18 cellular contexts compared by ENCODE assay signal in genomic region chr22:42544686-42545085, GRCh38. TPM values are rescaled to one million over a fixed set of nuclear protein-coding genes. Genes with fewer than 3 reads are reported as not detected.
DNase-seq lines count a peak whose midpoint lies in the region; TF ChIP-seq lines count a peak whose summit lies in the region.
"Had no signal": no experiment of that assay in that cellular context is flagged by ENCODE, and none has a peak within 500 bp of the region (broad histone marks: within the 10 kb centered on the region; RNA-seq: fewer than 3 reads in every experiment).

No MANE protein-coding gene starts in this region.

- H3K36me3 ChIP-seq in testis (ENCODE audit: low read depth, missing control alignments) = no peaks in the 10 kb centered on the region
- H3K36me3 ChIP-seq in SK-N-SH (replicated peaks in 1 of 2; ENCODE audit: control insufficient read depth in 1 of 2, insufficient read depth in 2 of 2, low read length in 1 of 2) = no peaks in the 10 kb centered on the region
- H3K36me3 ChIP-seq: pancreas, Peyer's patch had no signal

- H4K20me1 ChIP-seq in SK-N-SH (ENCODE audit: insufficient read depth) = no peaks in the 10 kb centered on the region

- TF ChIP-seq CTCF in testis (IDR thresholded peaks at IDR 0.05) (no peak), SK-N-SH (IDR thresholded peaks at IDR 0.05) (no peak)

- CTCF ChIA-PET in SK-N-SH (lab: Yijun Ruan, JAX) = interaction anchor here (1.1 kb wide), 1 partner anchor 11 kb away, joined by 3 read pairs; no protein-coding TSS in a partner anchor

- H3K4me1 ChIP-seq in testis (no peaks in the 10 kb centered on the region), SK-N-SH (ENCODE audit: control insufficient read depth in 1 of 2, insufficient read depth in 2 of 2, low read depth in 1 of 2, low read length in 1 of 2) (no peaks in the 10 kb centered on the region; a peak in 1 of 4 replicates)
- H3K4me1 ChIP-seq: pancreas, Peyer's patch had no signal

- DNase-seq in NCI-H748 (lab: John Stamatoyannopoulos, UW; ENCODE audit: unreplicated experiment) = peak; percentile 11
- no peak for DNase-seq in NCI-H748 treated with DMSO at 0.1 percent for 48 hours (lab: John Stamatoyannopoulos, UW)
- peak; percentile 16 for DNase-seq in RKO (ENCODE audit: low spot score)
- peak; percentile 71 for DNase-seq in iris pigment epithelial cell (ENCODE audit: low read depth)
- peak; percentile 72 for DNase-seq in testis
- no peak for DNase-seq in DMS79 treated with DMSO at 0.1 percent for 48 hours (lab: John Stamatoyannopoulos, UW)
- no peak for DNase-seq in SK-N-SH
- no peak for DNase-seq in NOMO-1 treated with dmso at 0.1 percent for 144 hours (lab: John Stamatoyannopoulos, UW; ENCODE audit: unreplicated experiment)
- DNase-seq: 8988T; activated naive CD8-positive, alpha-beta T cell treated with anti-CD3 and anti-CD28 coated beads, Interleukin-2, amount 50 U/mL, for 24 hours; NCI-H146; NCI-H526 treated with DMSO at 0.1 percent for 48 hours; pancreas; Peyer's patch; T1000 had no signal

- no peak overlapping the region for H3K4me2 ChIP-seq in SK-N-SH

- TF ChIP-seq RAD21 in SK-N-SH (IDR thresholded peaks at IDR 0.05; ENCODE audit: low read length) = no peak

- POLR2A ChIA-PET in SK-N-SH (lab: Yijun Ruan, JAX) = no interaction called here

- H3K9ac ChIP-seq in SK-N-SH = no peak overlapping the region

- intact Hi-C loops in testis (cut with DNase I; ENCODE audit: low total_unique reads) = no loop called here

- no peaks in the 10 kb centered on the region for H3K9me2 ChIP-seq in SK-N-SH

- no peak for TF ChIP-seq POLR2A in testis (IDR thresholded peaks at IDR 0.05)

- H3K27me3 ChIP-seq in testis (no peaks in the 10 kb centered on the region), SK-N-SH (ENCODE audit: insufficient read depth) (no peaks in the 10 kb centered on the region)
- H3K27me3 ChIP-seq: pancreas, Peyer's patch had no signal

- no peaks in the 10 kb centered on the region for H3K79me2 ChIP-seq in SK-N-SH (ENCODE audit: insufficient read depth)

- WGBS in testis, 2 donors = 38 to 47% methylated on average over 2 of the region's 2 CpGs
- 29% methylated on average over 2 of the region's 2 CpGs for WGBS in SK-N-SH (ENCODE audit: low lambda C conversion rate)

- H3K27ac ChIP-seq in testis (peak overlapping the region in 1 of 2 donors; percentile 18), SK-N-SH (ENCODE audit: low read depth in 2 of 2, low read length in 1 of 2) (no peak overlapping the region)
- H3K27ac ChIP-seq: pancreas, Peyer's patch, skin epidermis had no signal

- H3F3A ChIP-seq in SK-N-SH (replicated peaks; ENCODE audit: insufficient read depth) = no peaks in the 10 kb centered on the region

- no peak for TF ChIP-seq EP300 in SK-N-SH (IDR thresholded peaks at IDR 0.05; ENCODE audit: borderline replicate concordance in 1 of 2, low read depth in 1 of 2, low read length in 1 of 2)

- H3K9me3 ChIP-seq in testis (no peaks in the 10 kb centered on the region), SK-N-SH (no peaks in the 10 kb centered on the region)
- H3K9me3 ChIP-seq: pancreas, Peyer's patch had no signal

- no peak overlapping the region for H2AFZ ChIP-seq in SK-N-SH (ENCODE audit: low read depth)

- H3K4me3 ChIP-seq in testis (no peak overlapping the region), SK-N-SH (ENCODE audit: low read depth in 2 of 2, low read length in 1 of 2) (no peak overlapping the region)
- H3K4me3 ChIP-seq: lung, pancreas, Peyer's patch, skin epidermis had no signal

TF ChIP-seq in SK-N-SH, 30 proteins besides CTCF, POLR2A, EP300 and RAD21:
- TF ChIP-seq CHD2 (IDR thresholded peaks at IDR 0.05; ENCODE audit: low read length, partially characterized antibody) (no peak), MAX (IDR thresholded peaks at IDR 0.05; ENCODE audit: low read depth) (no peak), NFIC (IDR thresholded peaks at IDR 0.05; ENCODE audit: borderline replicate concordance) (no peak), GABPA (IDR thresholded peaks at IDR 0.05; ENCODE audit: low read depth) (no peak), YY1 (IDR thresholded peaks at IDR 0.05; ENCODE audit: low read depth) (no peak), TCF12 (IDR thresholded peaks at IDR 0.05) (no peak), SMC3 (IDR thresholded peaks at IDR 0.05; ENCODE audit: low read depth, low read length) (no peak), GATA2 (CRISPR knock-in tag; IDR thresholded peaks at IDR 0.05) (no peak), FOXM1 (IDR thresholded peaks at IDR 0.05; ENCODE audit: low read depth) (no peak), PBX3 (IDR thresholded peaks at IDR 0.05) (no peak)
TF ChIP-seq in SK-N-SH: peak in this region for 0.

RNA-seq across cellular contexts. Expression of gene SERHL2, which starts 9.1 kb away (rescaled TPM):
- 1 to 10 TPM; 6.9 to 8.8 TPM for total RNA-seq in testis
- 11.3 TPM for polyA plus RNA-seq in testis (ENCODE audit: insufficient read depth, low read depth, low replicate concordance)
- 3.1 and 3.8 TPM in 2 replicates for polyA plus RNA-seq in SK-N-SH (2012; rRNA removed)
- polyA plus RNA-seq in SK-N-SH (2012; cell fraction: cytosol; rRNA removed) = 2.5 and 3.4 TPM in 2 replicates
- 3.9 and 4.6 TPM in 2 replicates for polyA plus RNA-seq in SK-N-SH (2012; cell fraction: nucleus; rRNA removed)
- total RNA-seq: G401 had no signal

RNA-seq across cellular contexts. Expression of gene RRP7A, which starts 25.1 kb away (rescaled TPM):
- 10 to 100 TPM; 30.8 to 43.3 TPM for total RNA-seq in testis
- 62.8 TPM for polyA plus RNA-seq in testis (ENCODE audit: insufficient read depth, low read depth, low replicate concordance)
- polyA plus RNA-seq in SK-N-SH (2012; rRNA removed) = 16.6 and 17.6 TPM in 2 replicates
- 10.5 and 13.9 TPM in 2 replicates for polyA plus RNA-seq in SK-N-SH (2012; cell fraction: cytosol; rRNA removed)
- polyA plus RNA-seq in SK-N-SH (2012; cell fraction: nucleus; rRNA removed) = 13.1 and 16.7 TPM in 2 replicates

Comparison
In these comparisons a context has a peak if more than half of its experiments do, and no peak if none do; other contexts are left out.
1. DNase-seq: peak in NCI-H748 (single experiment), RKO (single experiment), iris pigment epithelial cell (single experiment) and testis (single experiment); none in NCI-H748 treated with DMSO at 0.1 percent for 48 hours (single experiment), DMS79 treated with DMSO at 0.1 percent for 48 hours (single experiment), SK-N-SH (single experiment) and NOMO-1 treated with dmso at 0.1 percent for 144 hours (single experiment).